Comparison of ENCODE assay signal across 7 cellular contexts in genomic region chr4:112296949-112297483, GRCh38. TPM values are rescaled to one million over a fixed set of nuclear protein-coding genes. Genes with fewer than 3 reads are reported as not detected.
DNase-seq lines count a peak whose midpoint lies in the region; ATAC-seq and TF ChIP-seq lines count a peak whose summit lies in the region.

Gene ALPK1, plus strand, starts transcription at chr4:112297369.

- H3K9me3 ChIP-seq in heart left ventricle (no peaks in the 10 kb centered on the region), sigmoid colon (no peaks in the 10 kb centered on the region)

- H3K36me3 Mint-ChIP-seq in activated CD8-positive, alpha-beta T cell treated with anti-CD3 and anti-CD28 coated beads for 36 hours (ENCODE audit: low read depth): no peaks in the 10 kb centered on the region

- H3K27me3 ChIP-seq in heart left ventricle (no peaks in the 10 kb centered on the region), sigmoid colon (no peaks in the 10 kb centered on the region)

- no peak for TF ChIP-seq CTCF in activated CD8-positive, alpha-beta T cell treated with anti-CD3 and anti-CD28 coated beads for 36 hours (IDR thresholded peaks at IDR 0.05)
- no peak for TF ChIP-seq CTCF in heart left ventricle (IDR thresholded peaks at IDR 0.05)
- no peak for TF ChIP-seq CTCF in sigmoid colon (IDR thresholded peaks at IDR 0.05)

- TF ChIP-seq POLR2A in heart left ventricle (IDR thresholded peaks at IDR 0.05) (peak in 1 of 2 donors; percentile 43), sigmoid colon (IDR thresholded peaks at IDR 0.05) (no peak)

- peak within 1 kb of the TSS in 11 of 12 donors; percentile 20 to 93 (median 61) for H3K27ac ChIP-seq in heart left ventricle
- H3K27ac ChIP-seq in sigmoid colon: peak within 1 kb of the TSS; percentile 59 to 75 (median 68)

- peak; percentile 83 for ATAC-seq in GM18498 (IDR thresholded peaks at IDR 0.05; ENCODE audit: unreplicated experiment)
- ATAC-seq in activated CD8-positive, alpha-beta T cell treated with anti-CD3 and anti-CD28 coated beads for 36 hours: peak; percentile 85
- ATAC-seq in heart left ventricle: peak; percentile 91 to 99 (median 97)

- WGBS in heart left ventricle, 4 donors: 15 to 27% (median 19%) methylated on average over 3 of the region's 3 CpGs
- 1% methylated on average over 3 of the region's 3 CpGs for WGBS in sigmoid colon, 2 donors

- peaks cover 32% of the 10 kb centered on the region for H3K4me1 Mint-ChIP-seq in activated CD8-positive, alpha-beta T cell treated with anti-CD3 and anti-CD28 coated beads for 36 hours (ENCODE audit: low read depth)

- H3K9me3 Mint-ChIP-seq in activated CD8-positive, alpha-beta T cell treated with anti-CD3 and anti-CD28 coated beads for 36 hours: no peaks in the 10 kb centered on the region

- H3K36me3 ChIP-seq in heart left ventricle (peaks cover 0 to 5% (median 0%) of the 10 kb centered on the region in 9 donors), sigmoid colon (peaks cover 0 to 4% (median 0%) of the 10 kb centered on the region in 4 donors)

- CTCF ChIA-PET in activated CD8-positive, alpha-beta T cell treated with anti-CD3 and anti-CD28 coated beads for 36 hours (lab: Charles Lee): interaction anchor here (2.0 kb wide), 1 partner anchor 227 kb away, joined by 4 read pairs; no protein-coding TSS in a partner anchor

- peaks cover 0 to 38% (median 3%) of the 10 kb centered on the region in 12 donors for H3K4me1 ChIP-seq in heart left ventricle
- H3K4me1 ChIP-seq in sigmoid colon: peaks cover 0 to 16% (median 12%) of the 10 kb centered on the region in 4 donors

- H3K27me3 Mint-ChIP-seq in activated CD8-positive, alpha-beta T cell treated with anti-CD3 and anti-CD28 coated beads for 36 hours: no peaks in the 10 kb centered on the region

- intact Hi-C loops in activated CD8-positive, alpha-beta T cell treated with anti-CD3 and anti-CD28 coated beads for 36 hours (cut with micrococcal nuclease): no loop called here
- intact Hi-C loops in heart left ventricle (cut with DNase I): loop anchor here in 1 of 10 donors (5.0 kb wide), 1 partner anchor 65 kb away; the partner anchor contains the start of gene AP1AR
- intact Hi-C loops in sigmoid colon (cut with DNase I): no loop called here

- H3K4me3 ChIP-seq in heart left ventricle (peak within 1 kb of the TSS in 11 of 12 donors; percentile 20 to 65 (median 49)), sigmoid colon (peak within 1 kb of the TSS; percentile 8 to 45 (median 41))

- peak within 1 kb of the TSS; percentile 77 for H3K4me3 Mint-ChIP-seq in activated CD8-positive, alpha-beta T cell treated with anti-CD3 and anti-CD28 coated beads for 36 hours

- DNase-seq in HCEC 1CT (peak; percentile 75), LoVo (ENCODE audit: low spot score) (peak; percentile 83), heart left ventricle (peak in 1 of 5 donors; percentile 20), sigmoid colon (no peak), NCI-H2081 treated with DMSO at 0.1 percent for 48 hours (lab: John Stamatoyannopoulos, UW) (no peak)
- DNase-seq in activated CD8-positive, alpha-beta T cell treated with anti-CD3 and anti-CD28 coated beads for 36 hours: no peak

- peak within 1 kb of the TSS; percentile 84 for H3K27ac Mint-ChIP-seq in activated CD8-positive, alpha-beta T cell treated with anti-CD3 and anti-CD28 coated beads for 36 hours

- POLR2A ChIA-PET in activated CD8-positive, alpha-beta T cell treated with anti-CD3 and anti-CD28 coated beads for 36 hours (lab: Charles Lee): interaction anchor here (0.8 to 1.5 kb wide), 5 partner anchors 9 to 65 kb away, joined by 3 to 6 read pairs (median 3); partner anchors contain the start of gene TIFA

- TF ChIP-seq EP300 in sigmoid colon (IDR thresholded peaks at IDR 0.05): peak in 2 of 4 donors; percentile 1 to 6

RNA-seq across cellular contexts. Expression of gene ALPK1, which starts in this region (rescaled TPM):
- total RNA-seq in activated CD8-positive, alpha-beta T cell treated with anti-CD3 and anti-CD28 coated beads for 36 hours: 10 to 100 TPM; 13.4 to 13.7 TPM
- total RNA-seq in heart left ventricle (10 to 100 TPM in 2 of 9 donors, 1 to 10 TPM in 7; 2.2 to 21.7 (median 3.4) TPM), sigmoid colon (10 to 100 TPM; 12.1 to 27.4 (median 18.7) TPM)
- polyA plus RNA-seq in heart left ventricle (1 to 10 TPM; 1.3 to 2.6 TPM), sigmoid colon (10 to 100 TPM in 1 of 3 donors, 1 to 10 TPM in 2; 4.2 to 10.2 (median 5.5) TPM)

Comparison
In these comparisons a context has a peak if more than half of its experiments do, and no peak if none do; other contexts are left out.
1. DNase-seq: peak in HCEC 1CT (single experiment) and LoVo (single experiment); none in activated CD8-positive, alpha-beta T cell treated with anti-CD3 and anti-CD28 coated beads for 36 hours (single experiment), sigmoid colon (single experiment) and NCI-H2081 treated with DMSO at 0.1 percent for 48 hours (single experiment).
2. Peak in every context shown above with its lines, with median percentiles within 50 percentile points of each other: ATAC-seq.